In genomic region chr3:43378066-43378935, GRCh38 we compare ENCODE assay signal across 8 cellular contexts.
DNase-seq lines count a peak whose midpoint lies in the region; ATAC-seq and TF ChIP-seq lines count a peak whose summit lies in the region.

No MANE protein-coding gene starts in this region.

- peak overlapping the region; percentile 69 to 70 for H3K27ac ChIP-seq in tibial artery

- no peaks in the 10 kb centered on the region for H3K27me3 ChIP-seq in tibial artery

- H3K4me3 ChIP-seq in tibial artery = no peak overlapping the region

- TF ChIP-seq CTCF in chondrocyte (IDR thresholded peaks at IDR 0.05) (peak; percentile 77), tibial artery (IDR thresholded peaks at IDR 0.05) (peak; percentile 32 to 35)

- no peaks in the 10 kb centered on the region for H3K27me3 Mint-ChIP-seq in chondrocyte (ENCODE audit: low read depth)
- no peaks in the 10 kb centered on the region for H3K27me3 Mint-ChIP-seq in natural killer cell treated with Interleukin-12 subunit alpha and Interleukin-12 subunit beta and Interleukin-15 and Interleukin-18, amount 100 ng/mL, for 72 hours

- H3K4me1 Mint-ChIP-seq in chondrocyte (ENCODE audit: low read depth) = peaks cover 27% of the 10 kb centered on the region
- H3K4me1 Mint-ChIP-seq in natural killer cell treated with Interleukin-12 subunit alpha and Interleukin-12 subunit beta and Interleukin-15 and Interleukin-18, amount 100 ng/mL, for 72 hours (ENCODE audit: low read depth in 2 of 2) = peaks cover 16 to 18% of the 10 kb centered on the region in 2 donors

- peaks cover 3% of the 10 kb centered on the region for H3K36me3 Mint-ChIP-seq in chondrocyte (ENCODE audit: low read depth)
- no peaks in the 10 kb centered on the region for H3K36me3 Mint-ChIP-seq in natural killer cell treated with Interleukin-12 subunit alpha and Interleukin-12 subunit beta and Interleukin-15 and Interleukin-18, amount 100 ng/mL, for 72 hours

- H3K27ac Mint-ChIP-seq in chondrocyte (ENCODE audit: unreplicated experiment) = peak overlapping the region; percentile 60
- peak overlapping the region in 1 of 2 donors; percentile 25 for H3K27ac Mint-ChIP-seq in natural killer cell treated with Interleukin-12 subunit alpha and Interleukin-12 subunit beta and Interleukin-15 and Interleukin-18, amount 100 ng/mL, for 72 hours

- ATAC-seq in GM19035 (IDR thresholded peaks at IDR 0.05; ENCODE audit: unreplicated experiment) = peak; percentile 60
- ATAC-seq in natural killer cell treated with Interleukin-12 subunit alpha and Interleukin-12 subunit beta and Interleukin-15 and Interleukin-18, amount 100 ng/mL, for 72 hours = peak; percentile 72 to 74

- DNase-seq in A172 (ENCODE audit: low spot score) (peak; percentile 18), M059J (ENCODE audit: low read depth) (peak; percentile 34), chondrocyte (ENCODE audit: low spot score) (no peak), tibial artery (no peak), ureter (ENCODE audit: low spot score) (no peak)
- peak; percentile 66 to 79 for DNase-seq in activated CD4-positive, alpha-beta T cell treated with anti-CD3 and anti-CD28 coated beads for 4 hours
- no peak for DNase-seq in natural killer cell treated with Interleukin-12 subunit alpha and Interleukin-12 subunit beta and Interleukin-15 and Interleukin-18, amount 100 ng/mL, for 72 hours (ENCODE audit: low spot score)

- H3K4me1 ChIP-seq in tibial artery = peaks cover 0 to 36% (median 19%) of the 10 kb centered on the region in 4 donors

- no peaks in the 10 kb centered on the region for H3K36me3 ChIP-seq in tibial artery

- H3K9me3 ChIP-seq in tibial artery = no peaks in the 10 kb centered on the region

- H3K9me3 Mint-ChIP-seq in chondrocyte (ENCODE audit: low read depth) = peaks cover 13% of the 10 kb centered on the region
- no peaks in the 10 kb centered on the region for H3K9me3 Mint-ChIP-seq in natural killer cell treated with Interleukin-12 subunit alpha and Interleukin-12 subunit beta and Interleukin-15 and Interleukin-18, amount 100 ng/mL, for 72 hours

- intact Hi-C loops in tibial artery (cut with DNase I; ENCODE audit: low total_unique reads) = no loop called here

- no peak overlapping the region for H3K4me3 Mint-ChIP-seq in chondrocyte (ENCODE audit: unreplicated experiment)
- H3K4me3 Mint-ChIP-seq in natural killer cell treated with Interleukin-12 subunit alpha and Interleukin-12 subunit beta and Interleukin-15 and Interleukin-18, amount 100 ng/mL, for 72 hours = no peak overlapping the region

Comparison
In these comparisons a context has a peak if more than half of its experiments do, and no peak if none do; other contexts are left out.
1. DNase-seq: peak in A172 (single experiment), M059J (single experiment) and activated CD4-positive, alpha-beta T cell treated with anti-CD3 and anti-CD28 coated beads for 4 hours (2 of 2); none in chondrocyte (single experiment), natural killer cell treated with Interleukin-12 subunit alpha and Interleukin-12 subunit beta and Interleukin-15 and Interleukin-18, amount 100 ng/mL, for 72 hours (single experiment), tibial artery (0 of 2) and ureter (single experiment).